In the genomic region with DNA sequence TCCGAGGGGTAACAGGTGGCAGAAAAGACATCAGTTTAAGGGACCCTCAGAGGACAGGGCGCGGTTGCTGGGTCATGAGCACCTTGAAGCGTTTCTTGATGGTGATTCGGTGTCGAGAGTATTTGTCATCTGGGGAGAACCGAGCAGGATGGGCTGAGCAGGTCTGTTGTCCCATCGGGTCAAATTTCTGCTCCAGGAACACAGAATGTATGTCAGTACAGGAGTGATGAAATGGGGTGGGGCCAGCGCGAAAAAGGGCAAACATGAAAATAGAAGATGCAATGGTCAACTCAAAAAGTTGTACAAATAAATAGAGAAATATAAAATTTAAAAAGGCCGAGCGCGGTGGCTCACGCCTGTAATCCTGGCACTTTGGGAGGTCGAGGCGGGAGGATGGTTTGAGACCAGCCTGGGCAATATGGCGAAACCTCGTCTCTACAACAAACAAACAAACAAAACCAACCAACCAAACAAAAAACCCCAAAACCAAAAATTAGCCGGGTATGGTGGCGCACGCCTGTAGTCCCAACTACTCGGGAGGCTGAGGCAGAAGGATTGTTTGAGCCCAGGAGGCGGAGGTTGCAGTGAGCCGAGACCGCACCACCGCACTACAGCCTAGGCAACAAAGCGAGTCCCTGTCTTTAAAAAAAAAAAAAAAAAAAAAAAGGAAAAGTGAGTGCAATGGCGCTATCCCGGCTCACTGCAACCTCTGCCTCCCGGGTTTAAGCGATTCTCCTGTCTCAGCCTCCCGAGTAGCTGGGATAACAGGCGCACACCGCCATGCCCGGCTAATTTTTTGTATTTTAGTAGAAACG, we compare ENCODE assay signal across 8 cellular contexts. TPM values are rescaled to one million over a fixed set of nuclear protein-coding genes. Genes with fewer than 3 reads are reported as not detected.
DNase-seq lines count a peak whose midpoint lies in the region; ATAC-seq and TF ChIP-seq lines count a peak whose summit lies in the region.

No MANE protein-coding gene starts in this region.

- ATAC-seq in PC-3 (no peak), psoas muscle (no peak), GM18870 (IDR thresholded peaks at IDR 0.05; ENCODE audit: unreplicated experiment) (no peak), HG02870 (IDR thresholded peaks at IDR 0.05; ENCODE audit: unreplicated experiment) (no peak), GM21576 (IDR thresholded peaks at IDR 0.05; ENCODE audit: unreplicated experiment) (no peak)

- peaks cover 18% of the 10 kb centered on the region for H3K36me3 ChIP-seq in PC-3 (ENCODE audit: low read depth, low read length)
- H3K36me3 ChIP-seq in fibroblast of lung (ENCODE audit: control insufficient read depth, insufficient read depth, low read length), result no peaks in the 10 kb centered on the region
- peaks cover 0 to 26% of the 10 kb centered on the region in 2 donors for H3K36me3 ChIP-seq in psoas muscle (ENCODE audit: insufficient read depth in 1 of 2, low read depth in 1 of 2)

- H3F3A ChIP-seq in PC-3 (ENCODE audit: low read length, unreplicated experiment), result peaks cover 14% of the 10 kb centered on the region

- no peaks in the 10 kb centered on the region for H4K20me1 ChIP-seq in PC-3 (ENCODE audit: low read length)
- H4K20me1 ChIP-seq in fibroblast of lung (ENCODE audit: control insufficient read depth, extremely low read depth, insufficient read depth, low read length), result no peaks in the 10 kb centered on the region

- H2AFZ ChIP-seq in PC-3 (ENCODE audit: low read length), result peak overlapping the region; percentile 76; the same call in 1 of the 2 replicates
- H2AFZ ChIP-seq in fibroblast of lung (ENCODE audit: low read length), result peak overlapping the region; percentile 25

- POLR2A ChIA-PET in PC-3 (lab: Charles Lee; ENCODE audit: unreplicated experiment), result interaction anchor here (0.7 kb wide), 1 partner anchor 235 kb away, joined by 22 read pairs; no protein-coding TSS in a partner anchor

- H3K9ac ChIP-seq in PC-3 (ENCODE audit: low read length) (peak overlapping the region; percentile 99), fibroblast of lung (ENCODE audit: insufficient read depth, low read length) (peak overlapping the region; percentile 77)

- H3K4me1 ChIP-seq in PC-3 (ENCODE audit: insufficient read depth, low read length) (peaks cover 29% of the 10 kb centered on the region), fibroblast of lung (ENCODE audit: control insufficient read depth, extremely low read depth, insufficient read depth, low read length) (peaks cover 2% of the 10 kb centered on the region), psoas muscle (peaks cover 10% of the 10 kb centered on the region)

- WGBS in psoas muscle, 3 donors, result 55 to 58% (median 58%) methylated on average over 34 to 36 of the region's 36 CpGs

- intact Hi-C loops in PC-3 (cut with micrococcal nuclease) (loop anchor here (2.0 kb wide), 2 partner anchors 67 to 125 kb away; no protein-coding TSS in a partner anchor), psoas muscle (cut with DNase I) (loop anchor here in 1 of 2 donors (5.0 kb wide), 2 partner anchors 115 to 240 kb away; partner anchors contain the start of genes EMC4, EMC7 and PGBD4)

- H3K9me3 ChIP-seq in PC-3 (ENCODE audit: low read length) (no peaks in the 10 kb centered on the region), fibroblast of lung (ENCODE audit: control insufficient read depth, insufficient read depth, low read depth, low read length) (no peaks in the 10 kb centered on the region), psoas muscle (no peaks in the 10 kb centered on the region)

- no peaks in the 10 kb centered on the region for H3K9me2 ChIP-seq in PC-3 (replicated peaks; ENCODE audit: low read length)

- CTCF ChIA-PET in PC-3 (lab: Charles Lee), result interaction anchor here (0.8 to 1.9 kb wide), 2 partner anchors 16 to 25 kb away, joined by 6 to 11 read pairs; partner anchors contain the start of gene LPCAT4

- peak overlapping the region; percentile 88 for H3K27ac ChIP-seq in PC-3 (ENCODE audit: low read length)
- H3K27ac ChIP-seq in fibroblast of lung (ENCODE audit: insufficient read depth, low read length), result peak overlapping the region; percentile 86
- H3K27ac ChIP-seq in psoas muscle, result peak overlapping the region; percentile 77

- H3K27me3 ChIP-seq in PC-3 (ENCODE audit: low read length), result no peaks in the 10 kb centered on the region
- H3K27me3 ChIP-seq in fibroblast of lung (ENCODE audit: control insufficient read depth, insufficient read depth, low read length), result no peaks in the 10 kb centered on the region
- no peaks in the 10 kb centered on the region for H3K27me3 ChIP-seq in psoas muscle (ENCODE audit: insufficient read depth in 3 of 3, low read length in 2 of 3)

- H3K4me2 ChIP-seq in PC-3 (ENCODE audit: low read length) (peak overlapping the region; percentile 87), fibroblast of lung (ENCODE audit: extremely low read depth, insufficient read depth, low read length) (peak overlapping the region; percentile 73)

- H3K79me2 ChIP-seq in PC-3 (ENCODE audit: low read length), result peaks cover 42% of the 10 kb centered on the region
- H3K79me2 ChIP-seq in fibroblast of lung (ENCODE audit: control insufficient read depth, insufficient read depth, low read length), result peaks cover 19% of the 10 kb centered on the region

- BruUV-seq in PC-3 (replicated peaks; lab: Mats Ljungman, UMichigan), result no TSS peak

- H3K4me3 ChIP-seq in GM12865 (ENCODE audit: low read depth, low read length), result peak overlapping the region; percentile 91
- H3K4me3 ChIP-seq in PC-3 (ENCODE audit: low read length), result peak overlapping the region; percentile 85
- H3K4me3 ChIP-seq in fibroblast of lung (replicated peaks in 1 of 4; ENCODE audit: control extremely low read depth in 1 of 4, insufficient read depth in 1 of 4, low read depth in 3 of 4, low read length in 4 of 4), result peak overlapping the region; percentile 58 to 99 (median 93)
- H3K4me3 ChIP-seq in psoas muscle, result peak overlapping the region; percentile 84

- TF ChIP-seq CTCF in GM12865 (IDR thresholded peaks at IDR 0.05; ENCODE audit: insufficient read depth, low read depth, low read length, missing control alignments) (no peak), PC-3 (conservative IDR thresholded peaks at IDR 0.05; ENCODE audit: low read depth, low read length) (no peak), fibroblast of lung (conservative IDR thresholded peaks at IDR 0.05 in 1 of 2, IDR thresholded peaks at IDR 0.05 in 1 of 2; ENCODE audit: low read depth in 1 of 2, low read length in 2 of 2) (no peak), psoas muscle (IDR thresholded peaks at IDR 0.05) (no peak)

- DNase-seq in GM12865 (ENCODE audit: low read depth) (no peak), PC-3 (peak; percentile 59), fibroblast of lung (ENCODE audit: low read depth in 2 of 2) (no peak), psoas muscle (no peak), DMS114 treated with DMSO at 0.1 percent for 48 hours (lab: John Stamatoyannopoulos, UW; ENCODE audit: unreplicated experiment) (no peak)

RNA-seq across cellular contexts. Expression of gene NOP10, which starts 0.8 kb away (rescaled TPM):
- total RNA-seq in PC-3 (2014; rRNA removed) (291 and 323 TPM in 2 replicates), fibroblast of lung (151 and 189 TPM in 2 replicates), psoas muscle (100 to 1,000 TPM; 123 to 146 (median 134) TPM)
- polyA plus RNA-seq in fibroblast of lung (277 and 392 TPM in 2 replicates), psoas muscle (100 to 1,000 TPM; 241 to 441 (median 274) TPM)
- 301 and 390 TPM in 2 replicates for polyA plus RNA-seq in fibroblast of lung (2012)
- 153 and 232 TPM in 2 replicates for polyA minus RNA-seq in fibroblast of lung (ENCODE audit: low replicate concordance)

RNA-seq across cellular contexts. Expression of gene NUTM1, which starts 1.0 kb away (rescaled TPM):
- total RNA-seq in PC-3 (2014; rRNA removed), result 0.04 TPM in 1 of 2 replicates, not detected in the other
- total RNA-seq in fibroblast of lung, result not detected in 2 replicates
- polyA plus RNA-seq in fibroblast of lung, result not detected in 2 replicates
- polyA plus RNA-seq in fibroblast of lung (2012), result not detected in 2 replicates
- polyA minus RNA-seq in fibroblast of lung (ENCODE audit: low replicate concordance), result not detected in 2 replicates
- total RNA-seq in psoas muscle, result not detected
- under 1 TPM in 1 of 3 donors, not detected in 2; 0.01 TPM for polyA plus RNA-seq in psoas muscle

RNA-seq across cellular contexts. Expression of gene SLC12A6, which starts 4.5 kb away (rescaled TPM):
- total RNA-seq in PC-3 (2014; rRNA removed) (22.9 TPM in 2 replicates), fibroblast of lung (18.5 and 26.9 TPM in 2 replicates), psoas muscle (10 to 100 TPM in 3 of 4 donors, 1 to 10 TPM in 1; 8.7 to 22.1 (median 18.8) TPM)
- polyA plus RNA-seq in fibroblast of lung (15.7 and 19.2 TPM in 2 replicates), psoas muscle (10 to 100 TPM in 1 of 3 donors, 1 to 10 TPM in 2; 2.3 to 12.3 (median 5.3) TPM)
- polyA plus RNA-seq in fibroblast of lung (2012), result 8.4 and 10.2 TPM in 2 replicates
- 22.0 and 30.3 TPM in 2 replicates for polyA minus RNA-seq in fibroblast of lung (ENCODE audit: low replicate concordance)

RNA-seq across cellular contexts. Expression of gene LPCAT4, which starts 24.9 kb away (rescaled TPM):
- 37.0 and 38.2 TPM in 2 replicates for total RNA-seq in PC-3 (2014; rRNA removed)
- 6.2 and 6.3 TPM in 2 replicates for total RNA-seq in fibroblast of lung
- polyA plus RNA-seq in fibroblast of lung, result 21.8 and 24.2 TPM in 2 replicates
- 20.0 and 21.4 TPM in 2 replicates for polyA plus RNA-seq in fibroblast of lung (2012)
- polyA minus RNA-seq in fibroblast of lung (ENCODE audit: low replicate concordance), result 27.5 and 34.0 TPM in 2 replicates
- 10 to 100 TPM in 2 of 4 donors, 1 to 10 TPM in 2; 8.4 to 13.1 (median 10.2) TPM for total RNA-seq in psoas muscle
- polyA plus RNA-seq in psoas muscle, result 1 to 10 TPM; 6.7 to 8.5 (median 7.7) TPM
